14 cellular contexts compared by ENCODE assay signal in the genomic region with DNA sequence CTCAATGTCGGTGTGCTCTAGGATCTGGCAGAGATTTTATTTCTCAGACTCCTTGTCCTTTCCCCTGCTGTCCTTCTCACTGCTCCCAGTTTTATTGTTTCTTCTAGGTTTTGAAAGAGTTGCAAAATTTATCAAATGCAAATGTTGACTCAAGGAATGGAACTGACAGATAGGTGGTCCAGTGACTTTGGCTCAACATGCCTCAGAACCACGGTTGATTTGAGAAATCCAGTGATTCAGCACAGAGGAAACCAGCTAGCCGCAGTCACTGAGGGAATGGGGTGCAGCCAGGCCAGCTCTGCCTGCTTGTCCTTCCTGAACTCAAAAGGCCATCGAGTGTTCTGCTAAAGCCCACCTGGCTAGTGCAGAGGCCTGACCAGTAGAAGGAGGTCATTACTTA.
DNase-seq lines count a peak whose midpoint lies in the region; ATAC-seq and TF ChIP-seq lines count a peak whose summit lies in the region.
"Had no signal": no experiment of that assay in that cellular context is flagged by ENCODE, and none has a peak within 500 bp of the region (broad histone marks: within the 10 kb centered on the region; RNA-seq: fewer than 3 reads in every experiment).

No MANE protein-coding gene starts in this region.

- CTCF ChIA-PET in HEK293 (lab: Yijun Ruan, JAX) (interaction anchor here (0.8 to 0.9 kb wide), 2 partner anchors 11 to 109 kb away, joined by 3 to 4 read pairs; no protein-coding TSS in a partner anchor), PC-9 (lab: Charles Lee) (no interaction called here)

- H3K27ac ChIP-seq in HEK293 (ENCODE audit: extremely low read depth, low read depth, low read length): 0 out of 2 replicates have a peak overlapping the region, but pooled peaks have one; percentile 19
- H3K27ac ChIP-seq in body of pancreas: no peak overlapping the region
- H3K27ac ChIP-seq in parathyroid adenoma: no peak overlapping the region
- H3K27ac ChIP-seq in PC-9: no peak overlapping the region
- H3K27ac ChIP-seq: BLaER1 treated with 17β-estradiol and CSF1 and Interleukin-3, amounts not matched to agents 10 nM and 100 nM had no signal

- H3K4me3 ChIP-seq in HEK293 (ENCODE audit: low read depth, low read length) (no peak overlapping the region), body of pancreas (no peak overlapping the region), parathyroid adenoma (ENCODE audit: low read depth, low read length) (no peak overlapping the region), PC-9 (no peak overlapping the region)
- H3K4me3 ChIP-seq: BLaER1 treated with 17β-estradiol and CSF1 and Interleukin-3, amounts not matched to agents 10 nM and 100 nM; GM12878 had no signal

- peaks cover 9% of the 10 kb centered on the region; the same call in 1 of the 2 replicates for H3F3A ChIP-seq in PC-9 (ENCODE audit: insufficient read depth, low read depth)

- H3K79me2 ChIP-seq in parathyroid adenoma (no peaks in the 10 kb centered on the region), PC-9 (ENCODE audit: low read depth) (no peaks in the 10 kb centered on the region)

- TF ChIP-seq CTCF in HEK293 (tag by site-specific recombination; IDR thresholded peaks at IDR 0.05): no peak
- TF ChIP-seq CTCF in body of pancreas (IDR thresholded peaks at IDR 0.05): no peak
- no peak for TF ChIP-seq CTCF in parathyroid adenoma (IDR thresholded peaks at IDR 0.05)
- TF ChIP-seq CTCF in PC-9 (conservative IDR thresholded peaks at IDR 0.05): no peak

- peak overlapping the region; percentile 47 for H2AFZ ChIP-seq in parathyroid adenoma
- no peak overlapping the region for H2AFZ ChIP-seq in PC-9

- H3K27me3 ChIP-seq in body of pancreas (no peaks in the 10 kb centered on the region), parathyroid adenoma (ENCODE audit: control insufficient read depth, insufficient read depth, low read length) (no peaks in the 10 kb centered on the region), PC-9 (ENCODE audit: insufficient read depth, low read depth) (no peaks in the 10 kb centered on the region)
- H3K27me3 ChIP-seq: BLaER1 treated with 17β-estradiol and CSF1 and Interleukin-3, amounts not matched to agents 10 nM and 100 nM had no signal

- H3K9me3 ChIP-seq in HEK293 (ENCODE audit: control insufficient read depth, insufficient read depth, low read depth, low read length) (no peaks in the 10 kb centered on the region), body of pancreas (no peaks in the 10 kb centered on the region), parathyroid adenoma (ENCODE audit: control insufficient read depth, low read length) (no peaks in the 10 kb centered on the region), PC-9 (ENCODE audit: insufficient read depth, low read depth) (no peaks in the 10 kb centered on the region; the same call in 1 of the 2 replicates)
- H3K9me3 ChIP-seq: BLaER1 treated with 17β-estradiol and CSF1 and Interleukin-3, amounts not matched to agents 10 nM and 100 nM had no signal

- 36 to 60% methylated on average over 4 of the region's 4 CpGs for WGBS in body of pancreas, 2 donors

- no peaks in the 10 kb centered on the region for H3K9me2 ChIP-seq in PC-9 (ENCODE audit: insufficient read depth)

- ATAC-seq in body of pancreas (peak; percentile 30), HG02642 (IDR thresholded peaks at IDR 0.05; ENCODE audit: poor library complexity, unreplicated experiment) (no peak)
- ATAC-seq: GM12878, HCT116 had no signal

- peaks cover 23% of the 10 kb centered on the region for H3K4me1 ChIP-seq in HEK293 (ENCODE audit: control insufficient read depth, insufficient read depth, low read length)
- H3K4me1 ChIP-seq in body of pancreas: peaks cover 21% of the 10 kb centered on the region
- H3K4me1 ChIP-seq in parathyroid adenoma: peaks cover 8% of the 10 kb centered on the region
- H3K4me1 ChIP-seq in PC-9 (replicated peaks; ENCODE audit: insufficient read depth): peaks cover 11% of the 10 kb centered on the region
- H3K4me1 ChIP-seq: BLaER1 treated with 17β-estradiol and CSF1 and Interleukin-3, amounts not matched to agents 10 nM and 100 nM had no signal

- H3K4me2 ChIP-seq in parathyroid adenoma (ENCODE audit: low read length): peak overlapping the region; percentile 51
- H3K4me2 ChIP-seq in PC-9: no peak overlapping the region
- H3K4me2 ChIP-seq: BLaER1 treated with 17β-estradiol and CSF1 and Interleukin-3, amounts not matched to agents 10 nM and 100 nM had no signal

- no peak for TF ChIP-seq POLR2A in body of pancreas (IDR thresholded peaks at IDR 0.05)

- POLR2A ChIA-PET in HEK293 (lab: Yijun Ruan, JAX): no interaction called here
- POLR2A ChIA-PET in PC-9 (lab: Charles Lee; ENCODE audit: unreplicated experiment): no interaction called here

- H4K20me1 ChIP-seq in PC-9 (ENCODE audit: insufficient read depth): no peaks in the 10 kb centered on the region
- H4K20me1 ChIP-seq: BLaER1 treated with 17β-estradiol and CSF1 and Interleukin-3, amounts not matched to agents 10 nM and 100 nM had no signal

- no peak for DNase-seq in body of pancreas
- DNase-seq in CD1c-positive myeloid dendritic cell (ENCODE audit: extremely low spot score): no peak
- no peak for DNase-seq in cerebellum (ENCODE audit: low spot score)
- no peak for DNase-seq in PC-9
- DNase-seq: ACHN; Calu3; CD4-positive, alpha-beta T cell; DMS 273 treated with DMSO at 0.1 percent for 48 hours had no signal

- BruUV-seq in PC-9 (replicated peaks; lab: Mats Ljungman, UMichigan): no TSS peak

- no peak overlapping the region for H3K9ac ChIP-seq in parathyroid adenoma
- H3K9ac ChIP-seq: BLaER1 treated with 17β-estradiol and CSF1 and Interleukin-3, amounts not matched to agents 10 nM and 100 nM had no signal

- intact Hi-C loops in body of pancreas (cut with DNase I) (no loop called here), PC-9 (cut with micrococcal nuclease; ENCODE audit: unreplicated experiment) (no loop called here)

- H3K36me3 ChIP-seq in HEK293 (ENCODE audit: control insufficient read depth in 2 of 2, insufficient read depth in 1 of 2, low read length in 2 of 2): no peaks in the 10 kb centered on the region
- H3K36me3 ChIP-seq in body of pancreas (replicated peaks in 1 of 2; ENCODE audit: insufficient read depth in 1 of 2, low read depth in 2 of 2): no peaks in the 10 kb centered on the region
- H3K36me3 ChIP-seq in parathyroid adenoma (ENCODE audit: control insufficient read depth, insufficient read depth, low read length): no peaks in the 10 kb centered on the region
- no peaks in the 10 kb centered on the region; the same call in 1 of the 2 replicates for H3K36me3 ChIP-seq in PC-9 (ENCODE audit: low read depth)
- H3K36me3 ChIP-seq: BLaER1 treated with 17β-estradiol and CSF1 and Interleukin-3, amounts not matched to agents 10 nM and 100 nM had no signal

TF ChIP-seq in HEK293, 187 proteins besides CTCF, POLR2A, EP300 and RAD21:
- no peak for TF ChIP-seq HOXD13 (CRISPR knock-in tag; IDR thresholded peaks at IDR 0.05; ENCODE audit: borderline replicate concordance)
- TF ChIP-seq, protein P1, sequence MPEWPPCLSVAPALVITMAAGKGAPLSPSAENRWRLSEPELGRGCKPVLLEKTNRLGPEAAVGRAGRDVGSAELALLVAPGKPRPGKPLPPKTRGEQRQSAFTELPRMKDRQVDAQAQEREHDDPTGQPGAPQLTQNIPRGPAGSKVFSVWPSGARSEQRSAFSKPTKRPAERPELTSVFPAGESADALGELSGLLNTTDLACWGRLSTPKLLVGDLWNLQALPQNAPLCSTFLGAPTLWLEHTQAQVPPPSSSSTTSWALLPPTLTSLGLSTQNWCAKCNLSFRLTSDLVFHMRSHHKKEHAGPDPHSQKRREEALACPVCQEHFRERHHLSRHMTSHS (tag by site-specific recombination; IDR thresholded peaks at IDR 0.05): no peak
- no peak for TF ChIP-seq ZBTB17 (tag by site-specific recombination; IDR thresholded peaks at IDR 0.05)
